ENCODE assay signal across 24 cellular contexts in genomic region chr1:180967558-180967957, GRCh38. TPM values are rescaled to one million over a fixed set of nuclear protein-coding genes. Genes with fewer than 3 reads are reported as not detected.
DNase-seq lines count a peak whose midpoint lies in the region; ATAC-seq and TF ChIP-seq lines count a peak whose summit lies in the region.
"Had no signal": no experiment of that assay in that cellular context is flagged by ENCODE, and none has a peak within 500 bp of the region (broad histone marks: within the 10 kb centered on the region; RNA-seq: fewer than 3 reads in every experiment).

No MANE protein-coding gene starts in this region.

- H2AFZ ChIP-seq in DND-41 (ENCODE audit: low read depth, low read length): no peak overlapping the region
- H2AFZ ChIP-seq: GM23338 had no signal

- no peak for TF ChIP-seq CTCF in DND-41 (IDR thresholded peaks at IDR 0.05; ENCODE audit: borderline replicate concordance, extremely low read depth, low read length, poor library complexity, severe bottlenecking)
- TF ChIP-seq CTCF in endodermal cell (conservative IDR thresholded peaks at IDR 0.05): no peak

- H3K27ac Mint-ChIP-seq in stimulated activated effector memory CD8-positive, alpha-beta T cell treated with anti-CD3 and anti-CD28 coated beads, Interleukin-12 subunit alpha, Interleukin-12 subunit beta, amount 100 ng/mL, for 72 hours: peak overlapping the region; percentile 67
- H3K27ac Mint-ChIP-seq in endodermal cell: no peak overlapping the region
- H3K27ac Mint-ChIP-seq: B cell, GM23338, HFFc6 had no signal

- peaks cover 91% of the 10 kb centered on the region for H3K36me3 ChIP-seq in DND-41 (ENCODE audit: insufficient read depth, low read length)
- H3K36me3 ChIP-seq in SJCRH30: peaks cover 16% of the 10 kb centered on the region
- H3K36me3 ChIP-seq in endodermal cell (ENCODE audit: control insufficient read depth, insufficient read depth, low read length): peaks cover 32% of the 10 kb centered on the region

- peak; percentile 16 for DNase-seq in NOMO-1 treated with DMSO at 0.1 percent for 48 hours (lab: John Stamatoyannopoulos, UW; ENCODE audit: unreplicated experiment)
- DNase-seq in NOMO-1 (lab: John Stamatoyannopoulos, UW; ENCODE audit: unreplicated experiment in 2 of 2): no peak
- no peak for DNase-seq in DND-41
- peak in 1 of 2 experiments; percentile 42 for DNase-seq in SJCRH30
- no peak for DNase-seq in stimulated activated effector memory CD8-positive, alpha-beta T cell treated with anti-CD3 and anti-CD28 coated beads, Interleukin-12 subunit alpha, Interleukin-12 subunit beta, amount 100 ng/mL, for 72 hours (ENCODE audit: low spot score in 2 of 2)
- DNase-seq in erythroblast (lab: John Stamatoyannopoulos, UW): no peak
- DNase-seq in activated effector memory CD4-positive, alpha-beta T cell treated with anti-CD3 and anti-CD28 coated beads, Interleukin-2, amount 50 U/mL, for 16 hours: no peak
- DNase-seq in endodermal cell: no peak
- DNase-seq: Caco-2; CD4-positive, CD25-positive, alpha-beta regulatory T cell; CD8-positive, alpha-beta T cell; DMS153; EL; GDM1; H9; HFFc6 had no signal

- H3K9me3 Mint-ChIP-seq in stimulated activated effector memory CD8-positive, alpha-beta T cell treated with anti-CD3 and anti-CD28 coated beads, Interleukin-12 subunit alpha, Interleukin-12 subunit beta, amount 100 ng/mL, for 72 hours: no peaks in the 10 kb centered on the region
- no peaks in the 10 kb centered on the region for H3K9me3 Mint-ChIP-seq in endodermal cell
- H3K9me3 Mint-ChIP-seq: CD4-positive, CD25-positive, alpha-beta regulatory T cell; CD8-positive, alpha-beta T cell; GM23338; H9; HFFc6 had no signal

- ATAC-seq in DND-41 (ENCODE audit: insufficient read depth, low read depth): no peak
- no peak for ATAC-seq in stimulated activated effector memory CD8-positive, alpha-beta T cell treated with anti-CD3 and anti-CD28 coated beads, Interleukin-12 subunit alpha, Interleukin-12 subunit beta, amount 100 ng/mL, for 72 hours
- ATAC-seq: CD8-positive, alpha-beta T cell; GM12878; HCT116 had no signal

- H3K9ac ChIP-seq in DND-41 (ENCODE audit: low read depth, low read length): no peak overlapping the region
- no peak overlapping the region for H3K9ac ChIP-seq in endodermal cell (ENCODE audit: extremely low read depth, low read length, poor library complexity, severe bottlenecking)
- H3K9ac ChIP-seq: BLaER1 had no signal

- H3K27ac ChIP-seq in DND-41 (ENCODE audit: low read length) (peak overlapping the region; percentile 33; the same call in 1 of the 2 replicates), SJCRH30 (peak overlapping the region; percentile 96), endodermal cell (ENCODE audit: low read depth, low read length) (no peak overlapping the region)
- H3K27ac ChIP-seq: 22Rv1, BLaER1, C4-2B had no signal

- no peak overlapping the region for H3K4me2 ChIP-seq in DND-41 (ENCODE audit: insufficient read depth, low read length)
- H3K4me2 ChIP-seq: BLaER1, GM23338 had no signal

- no peaks in the 10 kb centered on the region for H3K27me3 Mint-ChIP-seq in endodermal cell (ENCODE audit: insufficient read depth)
- H3K27me3 Mint-ChIP-seq: B cell; CD4-positive, CD25-positive, alpha-beta regulatory T cell had no signal

- peaks cover 43% of the 10 kb centered on the region for H3K4me1 Mint-ChIP-seq in stimulated activated effector memory CD8-positive, alpha-beta T cell treated with anti-CD3 and anti-CD28 coated beads, Interleukin-12 subunit alpha, Interleukin-12 subunit beta, amount 100 ng/mL, for 72 hours
- H3K4me1 Mint-ChIP-seq in endodermal cell: no peaks in the 10 kb centered on the region

- no peak overlapping the region for H3K4me3 ChIP-seq in DND-41 (ENCODE audit: low read depth in 1 of 2, low read length in 2 of 2)
- H3K4me3 ChIP-seq in SJCRH30: no peak overlapping the region
- no peak overlapping the region for H3K4me3 ChIP-seq in endodermal cell (ENCODE audit: low read length)
- H3K4me3 ChIP-seq: BLaER1, GM12878, GM23338 had no signal

- no peaks in the 10 kb centered on the region for H3K27me3 ChIP-seq in DND-41 (ENCODE audit: insufficient read depth, low read length, poor library complexity)
- no peaks in the 10 kb centered on the region for H3K27me3 ChIP-seq in SJCRH30
- no peaks in the 10 kb centered on the region for H3K27me3 ChIP-seq in endodermal cell (ENCODE audit: control insufficient read depth, insufficient read depth, low read length, poor library complexity, severe bottlenecking)
- H3K27me3 ChIP-seq: BLaER1 had no signal

- 92% methylated on average over 1 of the region's 1 CpG for WGBS in endodermal cell (ENCODE audit: insufficient coverage in 1 of 2, insufficient read length in 1 of 2), 2 experiments

- H3K4me3 Mint-ChIP-seq in stimulated activated effector memory CD8-positive, alpha-beta T cell treated with anti-CD3 and anti-CD28 coated beads, Interleukin-12 subunit alpha, Interleukin-12 subunit beta, amount 100 ng/mL, for 72 hours: no peak overlapping the region
- no peak overlapping the region for H3K4me3 Mint-ChIP-seq in endodermal cell
- H3K4me3 Mint-ChIP-seq: B cell; CD4-positive, CD25-positive, alpha-beta regulatory T cell; CD8-positive, alpha-beta T cell; GM23338; H9; HFFc6 had no signal

- H4K20me1 ChIP-seq in DND-41 (ENCODE audit: insufficient read depth, low read length): no peaks in the 10 kb centered on the region; the same call in 1 of the 2 replicates

- no peaks in the 10 kb centered on the region for H3K9me3 ChIP-seq in DND-41 (ENCODE audit: insufficient read depth, low read length, severe bottlenecking)
- no peaks in the 10 kb centered on the region for H3K9me3 ChIP-seq in SJCRH30 (replicated peaks)
- no peaks in the 10 kb centered on the region for H3K9me3 ChIP-seq in endodermal cell (ENCODE audit: control insufficient read depth, low read length)
- H3K9me3 ChIP-seq: BLaER1, Caco-2 had no signal

- TF ChIP-seq POLR2A in erythroblast (IDR thresholded peaks at IDR 0.05; ENCODE audit: low read length): no peak

- H3K4me1 ChIP-seq in DND-41 (ENCODE audit: insufficient read depth, low read length): no peaks in the 10 kb centered on the region
- H3K4me1 ChIP-seq in SJCRH30: peaks cover 31% of the 10 kb centered on the region
- no peaks in the 10 kb centered on the region for H3K4me1 ChIP-seq in endodermal cell (ENCODE audit: control insufficient read depth, insufficient read depth, low read length)
- H3K4me1 ChIP-seq: Caco-2 had no signal

- H3K79me2 ChIP-seq in DND-41 (ENCODE audit: insufficient read depth, low read length): peaks cover 21% of the 10 kb centered on the region; the same call in 1 of the 2 replicates

- H3K36me3 Mint-ChIP-seq in stimulated activated effector memory CD8-positive, alpha-beta T cell treated with anti-CD3 and anti-CD28 coated beads, Interleukin-12 subunit alpha, Interleukin-12 subunit beta, amount 100 ng/mL, for 72 hours: peaks cover 79% of the 10 kb centered on the region
- peaks cover 51% of the 10 kb centered on the region for H3K36me3 Mint-ChIP-seq in endodermal cell (ENCODE audit: low read depth)

RNA-seq across cellular contexts. Expression of gene KIAA1614, which starts 54.9 kb away (rescaled TPM):
- total RNA-seq in SJCRH30 (2014; rRNA removed; shearing (Covaris generic)): 59.9 and 63.1 TPM in 2 replicates
- 1 to 10 TPM; 3.3 to 5.8 TPM for total RNA-seq in endodermal cell
- 1.2 TPM for polyA plus RNA-seq in endodermal cell (2013, experiment 1 of 2)
- polyA plus RNA-seq in endodermal cell (2013, experiment 2 of 2): 1.3 TPM
- total RNA-seq: H4 had no signal

RNA-seq across cellular contexts. Expression of gene STX6, which starts 55.1 kb away (rescaled TPM):
- 28.2 and 29.7 TPM in 2 replicates for total RNA-seq in SJCRH30 (2014; rRNA removed; shearing (Covaris generic))
- total RNA-seq in endodermal cell: 10 to 100 TPM; 22.4 to 22.8 TPM
- 20.4 TPM for polyA plus RNA-seq in endodermal cell (2013, experiment 1 of 2)
- polyA plus RNA-seq in endodermal cell (2013, experiment 2 of 2): 20.1 TPM
